In the genomic region with DNA sequence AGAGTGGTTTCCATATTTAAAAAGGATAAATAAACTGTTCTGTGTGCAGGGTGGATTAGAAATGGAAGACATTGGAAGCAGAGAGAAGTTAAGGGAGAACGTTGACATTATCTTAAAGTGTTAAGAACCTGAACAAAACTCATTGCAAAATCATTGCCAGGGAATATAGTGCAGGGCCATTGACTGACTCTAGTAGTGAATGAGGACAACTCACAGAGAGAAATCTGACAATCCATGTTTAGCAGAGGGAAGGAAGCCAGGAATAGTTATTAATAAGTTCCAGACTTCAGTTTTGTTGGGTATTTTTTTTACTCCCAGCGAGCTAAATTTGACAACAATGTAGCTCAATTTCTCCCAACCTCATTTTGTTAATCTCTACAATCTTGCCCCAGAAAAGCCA, we compare ENCODE assay signal across 31 cellular contexts.
DNase-seq lines count a peak whose midpoint lies in the region; ATAC-seq and TF ChIP-seq lines count a peak whose summit lies in the region.
"Had no signal": no experiment of that assay in that cellular context is flagged by ENCODE, and none has a peak within 500 bp of the region (broad histone marks: within the 10 kb centered on the region; RNA-seq: fewer than 3 reads in every experiment).

No MANE protein-coding gene starts in this region.

- H3K9me3 ChIP-seq in left ventricle myocardium inferior (replicated peaks) (peaks cover 3% of the 10 kb centered on the region), heart left ventricle (peaks cover 0 to 4% (median 0%) of the 10 kb centered on the region in 12 donors)
- H3K9me3 ChIP-seq: A549; BE2C; BLaER1; BLaER1 treated with 17β-estradiol and CSF1 and Interleukin-3, amounts not matched to agents 10 nM and 100 nM; Caco-2 had no signal

- WGBS in heart left ventricle, 4 donors: 51 to 61% (median 57%) methylated on average over 2 of the region's 2 CpGs

- no peak for DNase-seq in Right ventricle myocardium inferior (ENCODE audit: missing footprints)
- DNase-seq in cardiac septum (ENCODE audit: low spot score): no peak
- no peak for DNase-seq in Right ventricle myocardium superior
- no peak for DNase-seq in left ventricle myocardium inferior
- DNase-seq in left cardiac atrium: no peak
- no peak for DNase-seq in heart left ventricle
- DNase-seq: 8988T; ACHN; AML-193; BE2C; C1 segment of cervical spinal cord; Caco-2; Calu3; CD4-positive, alpha-beta memory T cell; CD4-positive, alpha-beta T cell; CD4-positive, CD25-positive, alpha-beta regulatory T cell; CD8-positive, alpha-beta memory T cell; CD8-positive, alpha-beta T cell; COR-L47; DMS 273 treated with DMSO at 0.1 percent for 48 hours; DMS153; DMS53; DMS79; DMS79 treated with DMSO at 0.1 percent for 48 hours; DND-41; EL had no signal

- H3K27ac ChIP-seq in left ventricle myocardium inferior (replicated peaks) (no peak overlapping the region), heart left ventricle (no peak overlapping the region)
- H3K27ac ChIP-seq: 22Rv1; A549; BLaER1; BLaER1 treated with 17β-estradiol and CSF1 and Interleukin-3, amounts not matched to agents 10 nM and 100 nM; C4-2B had no signal

- intact Hi-C loops in Right ventricle myocardium inferior (cut with DNase I) (no loop called here), cardiac septum (cut with DNase I) (no loop called here), Right ventricle myocardium superior (cut with DNase I) (no loop called here), left ventricle myocardium inferior (cut with micrococcal nuclease) (no loop called here), left cardiac atrium (cut with DNase I) (no loop called here), heart left ventricle (cut with DNase I) (no loop called here)

- ATAC-seq in Right ventricle myocardium inferior (peak; percentile 69), Right ventricle myocardium superior (ENCODE audit: poor library complexity) (peak; percentile 79), left cardiac atrium (peak; percentile 44 to 71), heart left ventricle (no peak)
- ATAC-seq: A549; CD8-positive, alpha-beta T cell had no signal

- H3K36me3 ChIP-seq in left ventricle myocardium inferior (no peaks in the 10 kb centered on the region), heart left ventricle (no peaks in the 10 kb centered on the region)
- H3K36me3 ChIP-seq: BE2C; BLaER1; BLaER1 treated with 17β-estradiol and CSF1 and Interleukin-3, amounts not matched to agents 10 nM and 100 nM had no signal

- no peaks in the 10 kb centered on the region for H3K27me3 ChIP-seq in left ventricle myocardium inferior (ENCODE audit: low read depth)
- no peaks in the 10 kb centered on the region for H3K27me3 ChIP-seq in heart left ventricle
- H3K27me3 ChIP-seq: BE2C; BLaER1; BLaER1 treated with 17β-estradiol and CSF1 and Interleukin-3, amounts not matched to agents 10 nM and 100 nM had no signal

- H3K4me1 ChIP-seq in left ventricle myocardium inferior (no peaks in the 10 kb centered on the region), heart left ventricle (no peaks in the 10 kb centered on the region)
- H3K4me1 ChIP-seq: A549; BE2C; BLaER1; BLaER1 treated with 17β-estradiol and CSF1 and Interleukin-3, amounts not matched to agents 10 nM and 100 nM; Caco-2 had no signal

- no peak for TF ChIP-seq POLR2A in heart left ventricle (IDR thresholded peaks at IDR 0.05)

- TF ChIP-seq CTCF in left ventricle myocardium inferior (IDR thresholded peaks at IDR 0.05; ENCODE audit: borderline replicate concordance) (no peak), heart left ventricle (IDR thresholded peaks at IDR 0.05) (no peak)

- H3K4me3 ChIP-seq in left ventricle myocardium inferior (no peak overlapping the region), heart left ventricle (no peak overlapping the region)
- H3K4me3 ChIP-seq: A549; BLaER1; BLaER1 treated with 17β-estradiol and CSF1 and Interleukin-3, amounts not matched to agents 10 nM and 100 nM had no signal

Comparison
In these comparisons a context has a peak if more than half of its experiments do, and no peak if none do; other contexts are left out.
1. ATAC-seq: peak in Right ventricle myocardium inferior (single experiment), Right ventricle myocardium superior (single experiment) and left cardiac atrium (2 of 2); none in heart left ventricle (0 of 4).